In the genomic region with DNA sequence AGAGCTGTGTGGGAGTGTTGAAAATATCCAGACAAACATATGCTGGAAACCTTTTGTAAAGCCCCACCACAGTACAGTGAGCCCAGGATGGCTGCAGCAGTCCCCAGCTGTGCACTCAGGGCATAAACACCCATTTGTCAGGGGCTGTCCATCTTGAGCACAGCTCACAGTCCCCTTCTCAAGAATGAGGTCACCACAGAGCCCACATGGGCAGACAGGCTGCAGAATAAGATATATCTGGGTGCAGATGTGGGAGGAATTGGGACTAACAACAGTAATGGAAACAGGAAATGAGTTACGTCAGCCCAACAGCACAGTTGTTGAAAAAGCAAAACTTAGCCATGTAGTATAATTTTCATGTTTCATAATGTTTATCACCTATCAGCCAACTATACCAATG, we compare ENCODE assay signal across 9 cellular contexts.
DNase-seq lines count a peak whose midpoint lies in the region; ATAC-seq lines count a peak whose summit lies in the region.
"Had no signal": no experiment of that assay in that cellular context is flagged by ENCODE, and none has a peak within 500 bp of the region (broad histone marks: within the 10 kb centered on the region; RNA-seq: fewer than 3 reads in every experiment).

No MANE protein-coding gene starts in this region.

- CTCF ChIA-PET in naive thymus-derived CD4-positive, alpha-beta T cell (lab: Charles Lee): no interaction called here

- H3K9me3 Mint-ChIP-seq in naive thymus-derived CD4-positive, alpha-beta T cell: peaks cover 0 to 2% (median 0%) of the 10 kb centered on the region in 11 donors

- no peaks in the 10 kb centered on the region for H3K9me3 ChIP-seq in SK-N-MC (ENCODE audit: low read depth, low read length)
- no peaks in the 10 kb centered on the region for H3K9me3 ChIP-seq in naive thymus-derived CD4-positive, alpha-beta T cell (ENCODE audit: control insufficient read depth in 2 of 3, low read length in 3 of 3)

- no peak overlapping the region for H3K27ac Mint-ChIP-seq in naive thymus-derived CD4-positive, alpha-beta T cell

- no peak overlapping the region for H3K27ac ChIP-seq in SK-N-MC
- H3K27ac ChIP-seq in naive thymus-derived CD4-positive, alpha-beta T cell (ENCODE audit: low read depth, low read length): no peak overlapping the region

- no peaks in the 10 kb centered on the region for H3K27me3 ChIP-seq in naive thymus-derived CD4-positive, alpha-beta T cell (ENCODE audit: control insufficient read depth in 2 of 2, insufficient read depth in 2 of 2, low read length in 2 of 2)

- no peaks in the 10 kb centered on the region for H3K36me3 ChIP-seq in SK-N-MC (ENCODE audit: insufficient read depth, low read length)
- no peaks in the 10 kb centered on the region for H3K36me3 ChIP-seq in naive thymus-derived CD4-positive, alpha-beta T cell (ENCODE audit: control insufficient read depth in 2 of 3, insufficient read depth in 3 of 3, low read length in 3 of 3)

- H3K4me1 ChIP-seq in naive thymus-derived CD4-positive, alpha-beta T cell (ENCODE audit: control insufficient read depth in 2 of 2, insufficient read depth in 2 of 2, low read length in 2 of 2): no peaks in the 10 kb centered on the region

- H3K27me3 Mint-ChIP-seq in naive thymus-derived CD4-positive, alpha-beta T cell: peaks cover 0 to 6% (median 0%) of the 10 kb centered on the region in 5 donors

- H3K4me1 Mint-ChIP-seq in naive thymus-derived CD4-positive, alpha-beta T cell: no peaks in the 10 kb centered on the region

- no peak overlapping the region for H3K9ac ChIP-seq in SK-N-MC (ENCODE audit: insufficient read length)

- POLR2A ChIA-PET in naive thymus-derived CD4-positive, alpha-beta T cell (lab: Charles Lee): no interaction called here

- H3K36me3 Mint-ChIP-seq in naive thymus-derived CD4-positive, alpha-beta T cell: no peaks in the 10 kb centered on the region

- peak; percentile 16 for DNase-seq in SK-N-MC (ENCODE audit: low read depth, low spot score)
- DNase-seq in naive thymus-derived CD4-positive, alpha-beta T cell: no peak
- no peak for DNase-seq in NCI-H1436 (lab: John Stamatoyannopoulos, UW)
- DNase-seq in glomerular visceral epithelial cell (ENCODE audit: extremely low spot score): no peak
- DNase-seq in NCI-H1092 (lab: John Stamatoyannopoulos, UW): no peak
- DNase-seq in activated naive CD4-positive, alpha-beta T cell treated with Interleukin-2 at 50 U/mL for 16 hours: no peak
- DNase-seq: NCI-H2171 had no signal

- ATAC-seq in GM18508 (IDR thresholded peaks at IDR 0.05; ENCODE audit: insufficient read depth, unreplicated experiment) (peak; percentile 81), HG02588 (IDR thresholded peaks at IDR 0.05; ENCODE audit: unreplicated experiment) (peak; percentile 88)
- peak; percentile 24 for ATAC-seq in naive thymus-derived CD4-positive, alpha-beta T cell

- H3K4me3 ChIP-seq in SK-N-MC: no peak overlapping the region
- H3K4me3 ChIP-seq in naive thymus-derived CD4-positive, alpha-beta T cell (ENCODE audit: low read length): no peak overlapping the region

- no peak overlapping the region for H3K4me3 Mint-ChIP-seq in naive thymus-derived CD4-positive, alpha-beta T cell

- intact Hi-C loops in naive thymus-derived CD4-positive, alpha-beta T cell (cut with micrococcal nuclease): no loop called here

Comparison
In these comparisons a context has a peak if more than half of its experiments do, and no peak if none do; other contexts are left out.
1. ATAC-seq: peak in every context shown above with its lines; median percentile 88 in HG02588; 81 in GM18508; 24 in naive thymus-derived CD4-positive, alpha-beta T cell.